ENCODE assay signal across 1 cellular context in genomic region chr17:4902540-4902939, GRCh38.
TF ChIP-seq lines count a peak whose summit lies in the region.

No MANE protein-coding gene starts in this region.

TF ChIP-seq in K562, 482 proteins besides CTCF, POLR2A, EP300 and RAD21:
- TF ChIP-seq SPI1 (IDR thresholded peaks at IDR 0.05; ENCODE audit: borderline replicate concordance, low read depth, low read length) (0 out of 2 replicates have a peak, but pooled peaks have one; percentile 4), ESRRA (IDR thresholded peaks at IDR 0.05; ENCODE audit: borderline replicate concordance, low read depth) (peak; percentile 87), CTBP1 (IDR thresholded peaks at IDR 0.05; ENCODE audit: borderline replicate concordance) (peak; percentile 27; the same call in 1 of the 2 replicates)
- TF ChIP-seq, protein P1, sequence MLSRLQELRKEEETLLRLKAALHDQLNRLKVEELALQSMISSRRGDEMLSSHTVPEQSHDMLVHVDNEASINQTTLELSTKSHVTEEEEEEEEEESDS (CRISPR knock-in tag; IDR thresholded peaks at IDR 0.05): no peak
TF ChIP-seq in K562: peak in this region for 3.
